ENCODE assay signal across 8 cellular contexts in genomic region chr5:90015584-90016018, GRCh38.
DNase-seq lines count a peak whose midpoint lies in the region; ATAC-seq, FAIRE-seq and TF ChIP-seq lines count a peak whose summit lies in the region.

No MANE protein-coding gene starts in this region.

- DNase-seq in GM12864 (ENCODE audit: low read depth) (peak; percentile 70), foreskin melanocyte (peak; percentile 64), urothelium cell line (ENCODE audit: low spot score) (no peak), NCI-H1436 treated with DMSO at 0.1 percent for 48 hours (lab: John Stamatoyannopoulos, UW) (no peak), NCI-H128 (lab: John Stamatoyannopoulos, UW; ENCODE audit: unreplicated experiment) (no peak)
- no peak for DNase-seq in effector CD4-positive, alpha-beta T cell

- H3K9ac ChIP-seq in HUES48 (ENCODE audit: low read depth, low read length), result no peak overlapping the region

- H3K36me3 ChIP-seq in HUES48 (ENCODE audit: control insufficient read depth, insufficient read depth, low read length), result no peaks in the 10 kb centered on the region

- no peak for FAIRE-seq in urothelium cell line (lab: Jason Lieb, UNC)

- H3K4me3 ChIP-seq in GM12864 (ENCODE audit: low read depth, low read length) (no peak overlapping the region), HUES48 (ENCODE audit: low read depth, low read length) (no peak overlapping the region)

- TF ChIP-seq CTCF in GM12864 (IDR thresholded peaks at IDR 0.05; ENCODE audit: low read depth, low read length, missing control alignments), result no peak

- peaks cover 12% of the 10 kb centered on the region for H3K4me1 ChIP-seq in HUES48 (ENCODE audit: control insufficient read depth, insufficient read depth, low read length)

- H3K27ac ChIP-seq in HUES48 (ENCODE audit: low read depth, low read length), result peak overlapping the region; percentile 77

- no peaks in the 10 kb centered on the region for H3K9me3 ChIP-seq in HUES48 (ENCODE audit: control insufficient read depth, insufficient read depth, low read length)

- ATAC-seq in GM21723 (IDR thresholded peaks at IDR 0.05; ENCODE audit: unreplicated experiment), result peak; percentile 92

- H3K27me3 ChIP-seq in HUES48 (ENCODE audit: control insufficient read depth, insufficient read depth, low read length), result no peaks in the 10 kb centered on the region

Comparison
In these comparisons a context has a peak if more than half of its experiments do, and no peak if none do; other contexts are left out.
1. DNase-seq: peak in GM12864 (single experiment) and foreskin melanocyte (single experiment); none in urothelium cell line (single experiment), NCI-H1436 treated with DMSO at 0.1 percent for 48 hours (single experiment), NCI-H128 (single experiment) and effector CD4-positive, alpha-beta T cell (single experiment).